17 cellular contexts compared by ENCODE assay signal in the genomic region with DNA sequence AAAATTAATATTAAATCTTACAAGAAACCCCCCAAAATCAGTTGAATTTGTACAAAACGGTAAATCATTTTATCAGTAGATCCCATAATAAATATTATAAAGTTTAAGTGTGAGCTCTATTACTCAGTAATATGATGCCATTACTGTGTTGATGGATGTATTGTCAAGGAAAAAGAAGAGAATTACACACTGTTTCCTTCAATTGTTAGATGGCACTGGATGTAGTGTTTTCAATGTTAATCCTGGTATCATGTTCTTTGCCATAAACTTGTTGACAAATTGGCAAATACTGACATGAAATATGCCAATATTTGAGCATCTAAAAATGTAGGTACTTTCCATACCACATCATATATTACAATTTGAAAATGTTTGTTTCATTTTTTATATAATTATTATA.
A peak's percentile ranks its signal among the peaks of the same experiment; 100 is the strongest.
DNase-seq lines count a peak whose midpoint lies in the region; ATAC-seq lines count a peak whose summit lies in the region.
"Had no signal": no experiment of that assay in that cellular context is flagged by ENCODE, and none has a peak within 500 bp of the region (broad histone marks: within the 10 kb centered on the region; RNA-seq: fewer than 3 reads in every experiment).

No MANE protein-coding gene starts in this region.

- no peaks in the 10 kb centered on the region for H3K4me1 Mint-ChIP-seq in T-cell
- H3K4me1 Mint-ChIP-seq: CD14-positive monocyte; CD4-positive, alpha-beta memory T cell; CD4-positive, CD25-positive, alpha-beta regulatory T cell; CD8-positive, alpha-beta memory T cell had no signal

- no peak overlapping the region for H3K27ac Mint-ChIP-seq in T-cell
- H3K27ac Mint-ChIP-seq: CD14-positive monocyte; CD4-positive, alpha-beta memory T cell; CD4-positive, CD25-positive, alpha-beta regulatory T cell; CD8-positive, alpha-beta memory T cell had no signal

- H3K4me3 Mint-ChIP-seq in T-cell = no peak overlapping the region
- H3K4me3 Mint-ChIP-seq: CD14-positive monocyte; CD4-positive, alpha-beta memory T cell; CD4-positive, CD25-positive, alpha-beta regulatory T cell; CD8-positive, alpha-beta memory T cell had no signal

- no peaks in the 10 kb centered on the region for H3K36me3 Mint-ChIP-seq in T-cell
- H3K36me3 Mint-ChIP-seq: CD14-positive monocyte; CD4-positive, alpha-beta memory T cell; CD4-positive, CD25-positive, alpha-beta regulatory T cell; CD8-positive, alpha-beta memory T cell had no signal

- peaks cover 0 to 6% (median 3%) of the 10 kb centered on the region in 3 donors for H3K9me3 Mint-ChIP-seq in T-cell
- H3K9me3 Mint-ChIP-seq: CD14-positive monocyte had no signal

- no peak for ATAC-seq in T-cell (replicated peaks in 1 of 4)

- POLR2A ChIA-PET in T-cell (lab: Charles Lee) = no interaction called here

- CTCF ChIA-PET in T-cell (lab: Charles Lee) = no interaction called here

- H3K27me3 Mint-ChIP-seq in T-cell = no peaks in the 10 kb centered on the region
- H3K27me3 Mint-ChIP-seq: CD4-positive, alpha-beta memory T cell; CD4-positive, CD25-positive, alpha-beta regulatory T cell; CD8-positive, alpha-beta memory T cell had no signal

- DNase-seq in DMS53 (lab: John Stamatoyannopoulos, UW) (peak; percentile 50), DMS53 treated with DMSO at 0.1 percent for 48 hours (lab: John Stamatoyannopoulos, UW; ENCODE audit: unreplicated experiment) (no peak), dermis microvascular lymphatic vessel endothelial cell (ENCODE audit: low read depth in 2 of 2) (peak; percentile 23 to 70), pulmonary artery endothelial cell (ENCODE audit: low read depth, low spot score) (peak; percentile 5), DMS 273 (lab: John Stamatoyannopoulos, UW; ENCODE audit: unreplicated experiment) (no peak), T-cell (no peak)
- DNase-seq: 8988T; ACHN; BE2C; C1 segment of cervical spinal cord; CD4-positive, alpha-beta memory T cell; CD4-positive, CD25-positive, alpha-beta regulatory T cell; CD8-positive, alpha-beta memory T cell; COR-L47; DMS79 treated with DMSO at 0.1 percent for 48 hours; GF-D8 had no signal

Comparison
In these comparisons a context has a peak if more than half of its experiments do, and no peak if none do; other contexts are left out.
1. DNase-seq: peak in DMS53 (single experiment), dermis microvascular lymphatic vessel endothelial cell (2 of 2) and pulmonary artery endothelial cell (single experiment); none in DMS53 treated with DMSO at 0.1 percent for 48 hours (single experiment), DMS 273 (single experiment) and T-cell (0 of 34).